ENCODE assay signal across 9 cellular contexts in the genomic region with DNA sequence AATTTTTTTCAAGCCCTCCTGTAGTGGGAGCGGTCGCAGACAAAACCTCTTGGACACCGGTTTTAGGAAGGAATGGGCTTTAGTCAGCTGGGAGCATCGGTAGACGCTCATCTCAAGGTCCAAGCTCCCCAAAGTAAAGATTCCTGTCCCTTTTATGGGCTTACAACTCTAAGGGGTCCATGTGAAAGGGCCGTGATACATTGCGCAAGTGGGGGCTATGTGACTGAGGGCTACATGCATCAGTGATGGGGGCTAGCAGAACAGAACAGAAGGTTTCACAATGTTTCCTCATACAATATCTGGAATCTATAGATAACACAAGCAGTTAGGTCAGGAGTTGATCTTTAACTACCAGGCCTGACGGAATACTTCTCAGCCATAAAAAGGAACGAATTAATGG.
"Had no signal": no experiment of that assay in that cellular context is flagged by ENCODE, and none has a peak within 500 bp of the region (broad histone marks: within the 10 kb centered on the region; RNA-seq: fewer than 3 reads in every experiment).

No MANE protein-coding gene starts in this region.

- H3K4me1 ChIP-seq: HAP-1 had no signal

- H3K9me3 Mint-ChIP-seq: HFFc6 had no signal

- H3K4me3 Mint-ChIP-seq: HFFc6 had no signal

- DNase-seq: GM23248, GOT3, H7, HFFc6, KBM-7 had no signal

- H3K4me3 ChIP-seq: GM23248, HAP-1 had no signal

- H3K36me3 ChIP-seq: HAP-1 had no signal

- H2AFZ ChIP-seq: GM23248 had no signal

- FAIRE-seq: HTR-8/SVneo had no signal

- H3K9ac ChIP-seq: GM23248, KMS-11 had no signal

- H3K4me2 ChIP-seq: KMS-11 had no signal

- H3K27ac ChIP-seq: GM23248, KMS-11 had no signal

- ATAC-seq: HCT116 had no signal

- H3K27ac Mint-ChIP-seq: HFFc6 had no signal

- H3K9me3 ChIP-seq: HAP-1 had no signal
